Comparison of ENCODE assay signal across 18 cellular contexts in the genomic region with DNA sequence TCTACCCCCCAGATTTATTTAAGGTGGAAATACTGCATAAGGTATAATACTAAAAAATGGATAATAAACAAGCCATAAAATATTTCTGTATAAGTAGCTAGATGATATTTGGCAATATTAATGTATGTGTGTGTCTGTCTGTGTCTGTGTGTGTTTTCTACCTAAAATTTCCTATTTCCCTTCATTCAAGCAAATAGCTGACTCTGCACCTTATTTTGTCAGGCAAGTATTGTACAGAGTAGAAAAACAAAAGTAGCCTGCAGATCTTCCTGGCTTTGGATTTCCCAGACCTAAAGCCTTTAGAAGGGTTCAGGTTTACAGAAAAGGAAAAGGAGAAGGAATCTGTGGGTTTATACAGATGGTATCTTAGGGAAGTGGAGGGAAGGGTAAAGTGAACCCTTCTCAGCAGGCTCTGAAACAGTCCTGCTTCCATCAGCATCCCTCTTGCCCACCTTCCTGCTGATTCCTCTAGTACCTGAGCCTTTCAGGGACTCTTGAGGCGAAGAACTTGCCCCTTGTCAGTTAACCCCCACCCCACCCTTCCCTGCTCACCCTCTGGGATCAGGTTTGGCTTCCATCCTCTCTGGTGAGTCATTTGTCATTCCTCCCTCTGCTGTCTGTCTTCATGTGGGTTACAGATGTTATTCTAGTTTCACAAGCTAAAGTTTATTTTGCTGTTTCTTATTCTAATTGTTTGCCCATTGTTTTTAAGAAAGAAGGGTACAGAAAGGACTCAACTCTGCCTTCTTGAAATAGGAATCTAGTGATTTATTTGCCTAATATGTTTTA. TPM values are rescaled to one million over a fixed set of nuclear protein-coding genes. Genes with fewer than 3 reads are reported as not detected.
DNase-seq lines count a peak whose midpoint lies in the region; ATAC-seq and TF ChIP-seq lines count a peak whose summit lies in the region.
"Had no signal": no experiment of that assay in that cellular context is flagged by ENCODE, and none has a peak within 500 bp of the region (broad histone marks: within the 10 kb centered on the region; RNA-seq: fewer than 3 reads in every experiment).

No MANE protein-coding gene starts in this region.

- peaks cover 3% of the 10 kb centered on the region for H3K27me3 Mint-ChIP-seq in endothelial cell (ENCODE audit: unreplicated experiment)

- no peak for TF ChIP-seq POLR2A in spleen (IDR thresholded peaks at IDR 0.05)

- peaks cover 70% of the 10 kb centered on the region for H3K4me1 Mint-ChIP-seq in endothelial cell (ENCODE audit: unreplicated experiment)

- peak overlapping the region; percentile 83 for H3K27ac Mint-ChIP-seq in endothelial cell (ENCODE audit: unreplicated experiment)
- H3K27ac Mint-ChIP-seq: activated naive CD4-positive, alpha-beta T cell treated with anti-CD3 and anti-CD28 coated beads, Interleukin-2, amount 10 ng/mL, durations not matched to agents 7 days and 5 days; type B pancreatic cell had no signal

- H4K20me1 ChIP-seq in PC-3 (ENCODE audit: low read length): no peaks in the 10 kb centered on the region

- H3K4me3 Mint-ChIP-seq in endothelial cell (ENCODE audit: unreplicated experiment): peak overlapping the region; percentile 73
- H3K4me3 Mint-ChIP-seq: activated naive CD4-positive, alpha-beta T cell treated with anti-CD3 and anti-CD28 coated beads, Interleukin-2, amount 10 ng/mL, durations not matched to agents 7 days and 5 days; type B pancreatic cell had no signal

- no peaks in the 10 kb centered on the region for H3K9me3 ChIP-seq in PC-3 (ENCODE audit: low read length)
- no peaks in the 10 kb centered on the region for H3K9me3 ChIP-seq in ascending aorta
- peaks cover 0 to 5% (median under 1%) of the 10 kb centered on the region in 8 donors for H3K9me3 ChIP-seq in spleen

- 59 to 89% (median 69%) methylated on average over 1 of the region's 1 CpG for WGBS in spleen, 5 donors

- H3K36me3 Mint-ChIP-seq in endothelial cell (ENCODE audit: low read depth, unreplicated experiment): no peaks in the 10 kb centered on the region
- H3K36me3 Mint-ChIP-seq: activated naive CD4-positive, alpha-beta T cell treated with anti-CD3 and anti-CD28 coated beads, Interleukin-2, amount 10 ng/mL, durations not matched to agents 7 days and 5 days; type B pancreatic cell had no signal

- TF ChIP-seq CTCF in PC-3 (conservative IDR thresholded peaks at IDR 0.05; ENCODE audit: low read depth, low read length) (no peak), endothelial cell (IDR thresholded peaks at IDR 0.05; ENCODE audit: unreplicated experiment) (no peak), ascending aorta (IDR thresholded peaks at IDR 0.05) (no peak), spleen (IDR thresholded peaks at IDR 0.05 in 8 of 11, conservative IDR thresholded peaks at IDR 0.05 in 3 of 11) (no peak)

- H2AFZ ChIP-seq in PC-3 (ENCODE audit: low read length): no peak overlapping the region

- CTCF ChIA-PET in PC-3 (lab: Charles Lee): no interaction called here

- H3K9me3 Mint-ChIP-seq in endothelial cell (ENCODE audit: unreplicated experiment): no peaks in the 10 kb centered on the region
- H3K9me3 Mint-ChIP-seq: type B pancreatic cell had no signal

- H3K27me3 ChIP-seq in PC-3 (ENCODE audit: low read length): no peaks in the 10 kb centered on the region
- H3K27me3 ChIP-seq in ascending aorta: no peaks in the 10 kb centered on the region
- H3K27me3 ChIP-seq in spleen (replicated peaks in 1 of 7): no peaks in the 10 kb centered on the region

- H3K36me3 ChIP-seq in PC-3 (ENCODE audit: low read depth, low read length): no peaks in the 10 kb centered on the region
- no peaks in the 10 kb centered on the region for H3K36me3 ChIP-seq in ascending aorta
- no peaks in the 10 kb centered on the region for H3K36me3 ChIP-seq in spleen

- no peaks in the 10 kb centered on the region for H3F3A ChIP-seq in PC-3 (ENCODE audit: low read length, unreplicated experiment)

- no TSS peak for BruUV-seq in PC-3 (replicated peaks; lab: Mats Ljungman, UMichigan)

- DNase-seq in AG08395 (ENCODE audit: low spot score): peak; percentile 40
- peak; percentile 13 for DNase-seq in PC-3
- no peak for DNase-seq in endothelial cell (ENCODE audit: low spot score)
- DNase-seq in ascending aorta (ENCODE audit: low spot score in 2 of 2): no peak
- DNase-seq in NCI-H2227 (lab: John Stamatoyannopoulos, UW; ENCODE audit: unreplicated experiment): no peak
- DNase-seq in spleen: no peak
- no peak for DNase-seq in SHP77 treated with DMSO at 0.1 percent for 48 hours (lab: John Stamatoyannopoulos, UW)
- DNase-seq: activated naive CD4-positive, alpha-beta T cell treated with anti-CD3 and anti-CD28 coated beads, Interleukin-2, amount 10 ng/mL, durations not matched to agents 7 days and 5 days; AML-193; caudate nucleus; head of caudate nucleus; left colon; NCI-H2081; Right ventricle myocardium superior had no signal

- no peaks in the 10 kb centered on the region for H3K9me2 ChIP-seq in PC-3 (replicated peaks; ENCODE audit: low read length)

- ATAC-seq in GM19455 (IDR thresholded peaks at IDR 0.05; ENCODE audit: unreplicated experiment) (peak; percentile 42), PC-3 (no peak)
- ATAC-seq: left colon had no signal

- H3K4me1 ChIP-seq in PC-3 (ENCODE audit: insufficient read depth, low read length) (peaks cover 3% of the 10 kb centered on the region; the same call in 1 of the 2 replicates), ascending aorta (peaks cover 0 to 6% of the 10 kb centered on the region in 2 donors), spleen (peaks cover 8 to 34% (median 25%) of the 10 kb centered on the region in 6 donors)

- H3K4me2 ChIP-seq in PC-3 (ENCODE audit: low read length): no peak overlapping the region

- H3K27ac ChIP-seq in PC-3 (ENCODE audit: low read length): no peak overlapping the region
- no peak overlapping the region for H3K27ac ChIP-seq in ascending aorta
- H3K27ac ChIP-seq in spleen: no peak overlapping the region

- H3K9ac ChIP-seq in PC-3 (ENCODE audit: low read length): no peak overlapping the region

- intact Hi-C loops in PC-3 (cut with micrococcal nuclease): no loop called here
- intact Hi-C loops in ascending aorta (cut with DNase I): no loop called here
- intact Hi-C loops in spleen (cut with DNase I; ENCODE audit: low total_unique reads): no loop called here

- POLR2A ChIA-PET in PC-3 (lab: Charles Lee; ENCODE audit: unreplicated experiment): no interaction called here

- H3K4me3 ChIP-seq in PC-3 (ENCODE audit: low read length) (no peak overlapping the region), ascending aorta (no peak overlapping the region), spleen (no peak overlapping the region)

- no peaks in the 10 kb centered on the region for H3K79me2 ChIP-seq in PC-3 (ENCODE audit: low read length)

RNA-seq across cellular contexts. Expression of a gene that starts 21.7 kb away (rescaled TPM):
- total RNA-seq in PC-3 (2014; rRNA removed) (0.40 and 1.5 TPM in 2 replicates), endothelial cell (ENCODE audit: unreplicated experiment) (11.8 TPM), ascending aorta (8.1 TPM), spleen (10 to 100 TPM in 3 of 7 donors, 1 to 10 TPM in 4; 2.6 to 24.2 (median 4.6) TPM)
- 1 to 10 TPM; 2.6 to 4.1 (median 3.0) TPM for polyA plus RNA-seq in spleen

RNA-seq across cellular contexts. Expression of a gene that starts 36.9 kb away (rescaled TPM):
- total RNA-seq in PC-3 (2014; rRNA removed) (1.3 and 2.1 TPM in 2 replicates), endothelial cell (ENCODE audit: unreplicated experiment) (2.3 TPM), ascending aorta (0.43 TPM), spleen (10 to 100 TPM; 12.7 to 18.1 (median 16.4) TPM)
- polyA plus RNA-seq in spleen: 1 to 10 TPM; 5.0 to 7.1 (median 5.5) TPM

RNA-seq across cellular contexts. Expression of a gene that starts 58.5 kb away (rescaled TPM):
- total RNA-seq in PC-3 (2014; rRNA removed): not detected in 2 replicates
- not detected for total RNA-seq in endothelial cell (ENCODE audit: unreplicated experiment)
- total RNA-seq in ascending aorta: not detected
- total RNA-seq in spleen: under 1 TPM in 1 of 7 donors, not detected in 6; 0.11 TPM
- under 1 TPM in 1 of 3 donors, not detected in 2; 0.09 TPM for polyA plus RNA-seq in spleen
- total RNA-seq: activated CD8-positive, alpha-beta memory T cell treated with anti-CD3 and anti-CD28 coated beads for 36 hours; left colon; myocyte; Right ventricle myocardium superior had no signal

Comparison
In these comparisons a context has a peak if more than half of its experiments do, and no peak if none do; other contexts are left out.
1. DNase-seq: peak in AG08395 (single experiment) and PC-3 (single experiment); none in endothelial cell (single experiment), ascending aorta (0 of 2), NCI-H2227 (single experiment), spleen (single experiment) and SHP77 treated with DMSO at 0.1 percent for 48 hours (single experiment).